Comparison of ENCODE assay signal across 8 cellular contexts in the genomic region with DNA sequence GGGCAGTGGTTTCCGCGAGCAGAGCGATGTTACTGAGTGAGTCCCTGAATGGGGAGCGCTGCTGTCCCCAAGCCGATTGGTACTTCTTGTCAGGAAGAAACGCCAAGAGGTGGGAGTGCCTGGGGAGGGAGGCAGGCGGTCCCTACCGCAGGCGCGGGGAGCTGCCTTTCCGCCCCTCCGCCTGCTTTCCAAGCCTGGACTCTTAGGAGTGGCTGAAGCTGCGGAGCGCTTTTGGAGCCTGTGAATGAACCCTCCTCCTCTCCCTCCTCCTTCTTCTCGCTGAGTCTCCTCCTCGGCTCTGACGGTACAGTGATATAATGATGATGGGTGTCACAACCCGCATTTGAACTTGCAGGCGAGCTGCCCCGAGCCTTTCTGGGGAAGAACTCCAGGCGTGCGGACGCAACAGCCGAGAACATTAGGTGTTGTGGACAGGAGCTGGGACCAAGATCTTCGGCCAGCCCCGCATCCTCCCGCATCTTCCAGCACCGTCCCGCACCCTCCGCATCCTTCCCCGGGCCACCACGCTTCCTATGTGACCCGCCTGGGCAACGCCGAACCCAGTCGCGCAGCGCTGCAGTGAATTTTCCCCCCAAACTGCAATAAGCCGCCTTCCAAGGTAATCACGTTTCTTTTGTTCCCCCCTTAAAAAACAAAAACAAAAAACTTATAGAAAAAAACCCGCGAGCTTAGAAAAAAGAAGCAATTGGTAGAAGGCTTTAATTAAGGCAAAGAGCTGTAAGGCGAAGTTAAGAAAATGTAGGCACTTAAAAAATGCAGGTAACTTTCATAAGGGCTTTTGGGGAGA. TPM values are rescaled to one million over a fixed set of nuclear protein-coding genes. Genes with fewer than 3 reads are reported as not detected.
DNase-seq lines count a peak whose midpoint lies in the region; ATAC-seq lines count a peak whose summit lies in the region.

A gene (plus strand): TSS at position 340 of the 808 bp plus-strand sequence. CDS start 11,775 bp downstream, outside the sequence.

- no peaks in the 10 kb centered on the region for H3K79me1 ChIP-seq in neuronal stem cell (ENCODE audit: low read depth, low read length)

- peak within 1 kb of the TSS; percentile 95 for H2BK15ac ChIP-seq in neuronal stem cell (ENCODE audit: low read length)

- no peaks in the 10 kb centered on the region for H3K36me3 Mint-ChIP-seq in CD4-positive, alpha-beta memory T cell
- H3K36me3 Mint-ChIP-seq in activated T-helper 2 cell treated with anti-CD3 and anti-CD28 coated beads, Interferon-gamma antibody, Interleukin-2, Interleukin-4, amounts not matched to agents 10 μg/mL and 5 μg/mL and 100 μg/mL, durations not matched to agents 14 hours and 24 hours and 36 hours (ENCODE audit: low read depth), result no peaks in the 10 kb centered on the region

- H3K4me1 Mint-ChIP-seq in CD4-positive, alpha-beta memory T cell, result peaks cover 20 to 44% (median 33%) of the 10 kb centered on the region in 4 donors
- H3K4me1 Mint-ChIP-seq in activated T-helper 2 cell treated with anti-CD3 and anti-CD28 coated beads, Interferon-gamma antibody, Interleukin-2, Interleukin-4, amounts not matched to agents 10 μg/mL and 5 μg/mL and 100 μg/mL, durations not matched to agents 14 hours and 24 hours and 36 hours (ENCODE audit: low read depth), result peaks cover 20% of the 10 kb centered on the region

- H3K27me3 ChIP-seq in CD4-positive, alpha-beta memory T cell (ENCODE audit: insufficient read depth, low read length), result peaks cover 47% of the 10 kb centered on the region
- H3K27me3 ChIP-seq in neuronal stem cell (ENCODE audit: control insufficient read depth in 3 of 3, insufficient read depth in 3 of 3, low read depth in 1 of 3, low read length in 3 of 3), result no peaks in the 10 kb centered on the region

- no peak within 1 kb of the TSS for H3K27ac ChIP-seq in CD4-positive, alpha-beta memory T cell (ENCODE audit: low read depth, low read length)
- peak within 1 kb of the TSS; percentile 94 for H3K27ac ChIP-seq in neuronal stem cell (replicated peaks; ENCODE audit: low read length)

- H3K23ac ChIP-seq in neuronal stem cell (ENCODE audit: low read depth, low read length, poor library complexity), result peak within 1 kb of the TSS; percentile 69

- no peak within 1 kb of the TSS for H3K4me3 ChIP-seq in CD4-positive, alpha-beta memory T cell (ENCODE audit: low read length in 2 of 2)
- H3K4me3 ChIP-seq in neuronal stem cell (ENCODE audit: low read length in 2 of 2), result peak within 1 kb of the TSS; percentile 87 to 88

- ATAC-seq in HG02840 (IDR thresholded peaks at IDR 0.05; ENCODE audit: low FRiP score, unreplicated experiment) (no peak), HG02870 (IDR thresholded peaks at IDR 0.05; ENCODE audit: unreplicated experiment) (no peak)

- peak within 1 kb of the TSS; percentile 87 for H4K91ac ChIP-seq in neuronal stem cell (ENCODE audit: low read depth, low read length, poor library complexity)

- WGBS in neuronal stem cell (ENCODE audit: extremely low coverage in 2 of 2, insufficient read length in 2 of 2, insufficient replicate concordance in 1 of 2), 2 donors, result no CpG with 5 or more reads among the region's 43 CpGs

- peak within 1 kb of the TSS; percentile 22 to 89 (median 72) for H3K4me3 Mint-ChIP-seq in CD4-positive, alpha-beta memory T cell
- peak within 1 kb of the TSS; percentile 82 for H3K4me3 Mint-ChIP-seq in activated T-helper 2 cell treated with anti-CD3 and anti-CD28 coated beads, Interferon-gamma antibody, Interleukin-2, Interleukin-4, amounts not matched to agents 10 μg/mL and 5 μg/mL and 100 μg/mL, durations not matched to agents 14 hours and 24 hours and 36 hours (ENCODE audit: low read depth)

- POLR2A ChIA-PET in CD4-positive, alpha-beta memory T cell (lab: Charles Lee; ENCODE audit: partially characterized antibody), result no interaction called here

- peaks cover 36% of the 10 kb centered on the region for H3K4me1 ChIP-seq in CD4-positive, alpha-beta memory T cell (ENCODE audit: insufficient read depth, low read length)
- H3K4me1 ChIP-seq in neuronal stem cell (ENCODE audit: control insufficient read depth in 2 of 2, insufficient read depth in 1 of 2, low read depth in 1 of 2, low read length in 2 of 2), result peaks cover 9 to 33% of the 10 kb centered on the region in 2 donors

- intact Hi-C loops in CD4-positive, alpha-beta memory T cell (cut with micrococcal nuclease), result loop anchor here (2.0 kb wide), 1 partner anchor 831 kb away; no protein-coding TSS in a partner anchor
- intact Hi-C loops in activated T-helper 2 cell treated with anti-CD3 and anti-CD28 coated beads, Interferon-gamma antibody, Interleukin-2, Interleukin-4, amounts not matched to agents 10 μg/mL and 5 μg/mL and 100 μg/mL, durations not matched to agents 14 hours and 24 hours and 36 hours (cut with micrococcal nuclease), result loop anchor here (5.0 to 10.0 kb wide), 3 partner anchors 243 to 1114 kb away; a partner anchor contains a TSS
- intact Hi-C loops in head of caudate nucleus (cut with DNase I), result loop anchor here (5.0 kb wide), 1 partner anchor 91 kb away; no protein-coding TSS in a partner anchor

- H3K4ac ChIP-seq in neuronal stem cell (ENCODE audit: low read length), result peak within 1 kb of the TSS; percentile 71

- peak within 1 kb of the TSS; percentile 91 for H3K4me2 ChIP-seq in neuronal stem cell (ENCODE audit: insufficient read depth, low read length, poor library complexity, severe bottlenecking)

- no peak within 1 kb of the TSS for H4K8ac ChIP-seq in neuronal stem cell (ENCODE audit: low read depth, low read length)

- H3K9me3 ChIP-seq in CD4-positive, alpha-beta memory T cell (ENCODE audit: control insufficient read depth in 1 of 2, low read length in 2 of 2), result no peaks in the 10 kb centered on the region
- peaks cover 0 to 2% of the 10 kb centered on the region in 2 donors for H3K9me3 ChIP-seq in neuronal stem cell (replicated peaks in 1 of 2; ENCODE audit: control insufficient read depth in 2 of 2, insufficient read depth in 1 of 2, low read depth in 1 of 2, low read length in 2 of 2)

- DNase-seq in CD4-positive, alpha-beta memory T cell, result peak in 1 of 5 donors; percentile 28
- peak; percentile 19 for DNase-seq in HuH-7.5 (ENCODE audit: low spot score)
- no peak for DNase-seq in activated T-helper 2 cell treated with anti-CD3 and anti-CD28 coated beads, Interferon-gamma antibody, Interleukin-2, Interleukin-4, amounts not matched to agents 10 μg/mL and 5 μg/mL and 100 μg/mL, durations not matched to agents 14 hours and 24 hours and 36 hours (ENCODE audit: low spot score)
- DNase-seq in head of caudate nucleus, result peak in 40 of 42 donors; percentile 4 to 70 (median 38)
- DNase-seq in neuronal stem cell (ENCODE audit: low spot score), result peak; percentile 67
- DNase-seq in effector CD8-positive, alpha-beta T cell (lab: John Stamatoyannopoulos, UW), result no peak

- H2BK5ac ChIP-seq in neuronal stem cell (ENCODE audit: low read length), result peak within 1 kb of the TSS; percentile 98

- H3K27me3 Mint-ChIP-seq in CD4-positive, alpha-beta memory T cell, result peaks cover 62 to 66% of the 10 kb centered on the region in 2 donors
- peaks cover 87% of the 10 kb centered on the region for H3K27me3 Mint-ChIP-seq in activated T-helper 2 cell treated with anti-CD3 and anti-CD28 coated beads, Interferon-gamma antibody, Interleukin-2, Interleukin-4, amounts not matched to agents 10 μg/mL and 5 μg/mL and 100 μg/mL, durations not matched to agents 14 hours and 24 hours and 36 hours (ENCODE audit: low read depth)

- H3K9me3 Mint-ChIP-seq in CD4-positive, alpha-beta memory T cell, result peaks cover 0 to 4% (median 0%) of the 10 kb centered on the region in 8 donors
- no peaks in the 10 kb centered on the region for H3K9me3 Mint-ChIP-seq in activated T-helper 2 cell treated with anti-CD3 and anti-CD28 coated beads, Interferon-gamma antibody, Interleukin-2, Interleukin-4, amounts not matched to agents 10 μg/mL and 5 μg/mL and 100 μg/mL, durations not matched to agents 14 hours and 24 hours and 36 hours

- H3K14ac ChIP-seq in neuronal stem cell (ENCODE audit: low read length), result peak within 1 kb of the TSS; percentile 94

- H2AFZ ChIP-seq in neuronal stem cell (ENCODE audit: low read length), result peak within 1 kb of the TSS; percentile 74

- H2BK12ac ChIP-seq in neuronal stem cell (ENCODE audit: low read length), result no peak within 1 kb of the TSS

- peak within 1 kb of the TSS; percentile 99 for H3K18ac ChIP-seq in neuronal stem cell (ENCODE audit: low read length)

- peak within 1 kb of the TSS; percentile 95 for H2AK5ac ChIP-seq in neuronal stem cell (ENCODE audit: low read depth, low read length)

- peak within 1 kb of the TSS; percentile 99 for H3K9ac ChIP-seq in neuronal stem cell (ENCODE audit: low read depth, low read length, poor library complexity)

- H3K27ac Mint-ChIP-seq in CD4-positive, alpha-beta memory T cell, result no peak within 1 kb of the TSS
- no peak within 1 kb of the TSS for H3K27ac Mint-ChIP-seq in activated T-helper 2 cell treated with anti-CD3 and anti-CD28 coated beads, Interferon-gamma antibody, Interleukin-2, Interleukin-4, amounts not matched to agents 10 μg/mL and 5 μg/mL and 100 μg/mL, durations not matched to agents 14 hours and 24 hours and 36 hours

- H3K36me3 ChIP-seq in CD4-positive, alpha-beta memory T cell (ENCODE audit: insufficient read depth, low read length), result no peaks in the 10 kb centered on the region
- H3K36me3 ChIP-seq in neuronal stem cell (replicated peaks in 1 of 2; ENCODE audit: control insufficient read depth in 2 of 2, insufficient read depth in 2 of 2, low read length in 2 of 2), result peaks cover 0 to 24% of the 10 kb centered on the region in 2 donors

- CTCF ChIA-PET in CD4-positive, alpha-beta memory T cell (lab: Charles Lee; ENCODE audit: partially characterized antibody), result interaction anchor here (0.9 kb wide), 1 partner anchor 1120 kb away, joined by 3 read pairs; no protein-coding TSS in a partner anchor

- H2BK120ac ChIP-seq in neuronal stem cell (ENCODE audit: low read depth, low read length), result peak within 1 kb of the TSS; percentile 98

RNA-seq across cellular contexts. Expression of the gene that starts here (rescaled TPM):
- under 1 TPM; 0.06 to 0.09 TPM for total RNA-seq in CD4-positive, alpha-beta memory T cell
- polyA plus RNA-seq in CD4-positive, alpha-beta memory T cell, result under 1 TPM in 1 of 2 donors, not detected in 1; 0.05 TPM
- not detected in 2 replicates for total RNA-seq in activated T-helper 2 cell treated with anti-CD3 and anti-CD28 coated beads, Interferon-gamma antibody, Interleukin-2, Interleukin-4, amounts not matched to agents 10 μg/mL and 5 μg/mL and 100 μg/mL, durations not matched to agents 14 hours and 24 hours and 36 hours
- 37.7 TPM for polyA plus RNA-seq in neuronal stem cell (2013, experiment 1 of 2)
- 38.4 TPM for polyA plus RNA-seq in neuronal stem cell (2013, experiment 2 of 2)

Comparison
In these comparisons a context has a peak if more than half of its experiments do, and no peak if none do; other contexts are left out.
1. DNase-seq: peak in HuH-7.5 (single experiment), head of caudate nucleus (40 of 42) and neuronal stem cell (single experiment); none in activated T-helper 2 cell treated with anti-CD3 and anti-CD28 coated beads, Interferon-gamma antibody, Interleukin-2, Interleukin-4, amounts not matched to agents 10 μg/mL and 5 μg/mL and 100 μg/mL, durations not matched to agents 14 hours and 24 hours and 36 hours (single experiment) and effector CD8-positive, alpha-beta T cell (single experiment).
2. H3K4me3 ChIP-seq: peak in neuronal stem cell (2 of 2); none in CD4-positive, alpha-beta memory T cell (0 of 2).